In genomic region chr1:17161137-17161700, GRCh38 we compare ENCODE assay signal across 3 cellular contexts.
TF ChIP-seq lines count a peak whose summit lies in the region.

No MANE protein-coding gene starts in this region.

TF ChIP-seq in SK-N-SH, 30 proteins besides CTCF, POLR2A, EP300 and RAD21 (continued from another document):
- TF ChIP-seq USF1 (IDR thresholded peaks at IDR 0.05; ENCODE audit: borderline replicate concordance, low read depth) (peak; percentile 67; the same call in 1 of the 2 replicates), REST (IDR thresholded peaks at IDR 0.05; ENCODE audit: low read depth, low read length) (no peak), JUND (IDR thresholded peaks at IDR 0.05) (no peak), FOSL2 (IDR thresholded peaks at IDR 0.05; ENCODE audit: borderline replicate concordance, low read depth) (no peak), YY1 (IDR thresholded peaks at IDR 0.05; ENCODE audit: low read depth) (no peak), TCF12 (IDR thresholded peaks at IDR 0.05) (no peak), GABPA (IDR thresholded peaks at IDR 0.05; ENCODE audit: low read depth) (peak; percentile 47; the same call in 1 of the 2 replicates)

TF ChIP-seq in SK-N-SH treated with all-trans-retinoic acid at 6 μM for 48 hours, 23 proteins besides CTCF, POLR2A, EP300 and RAD21 (continued from another document):
- TF ChIP-seq POU6F1 (CRISPR knock-in tag; IDR thresholded peaks at IDR 0.05; ENCODE audit: borderline replicate concordance, low read depth) = no peak
- TF ChIP-seq ZNF70 (CRISPR knock-in tag; IDR thresholded peaks at IDR 0.05) = no peak
- no peak for TF ChIP-seq ARNTL (CRISPR knock-in tag; IDR thresholded peaks at IDR 0.05; ENCODE audit: borderline replicate concordance, low read depth)
- no peak for TF ChIP-seq CSDC2 (CRISPR knock-in tag; IDR thresholded peaks at IDR 0.05)
- no peak for TF ChIP-seq PPARA (CRISPR knock-in tag; IDR thresholded peaks at IDR 0.05; ENCODE audit: borderline replicate concordance)
- no peak for TF ChIP-seq GLIS3 (CRISPR knock-in tag; IDR thresholded peaks at IDR 0.05)
- no peak for TF ChIP-seq BACH2 (CRISPR knock-in tag; IDR thresholded peaks at IDR 0.05; ENCODE audit: borderline replicate concordance)
- no peak for TF ChIP-seq ZFP3 (CRISPR knock-in tag; IDR thresholded peaks at IDR 0.05)
- no peak for TF ChIP-seq CREB5 (CRISPR knock-in tag; IDR thresholded peaks at IDR 0.05; ENCODE audit: low read depth)
- no peak for TF ChIP-seq ZNF565 (CRISPR knock-in tag; conservative IDR thresholded peaks at IDR 0.05; ENCODE audit: low read depth)

TF ChIP-seq in WTC11, 78 proteins besides CTCF, POLR2A, EP300 and RAD21 (continued from another document):
- TF ChIP-seq PREB (CRISPR knock-in tag; IDR thresholded peaks at IDR 0.05; ENCODE audit: borderline replicate concordance) = no peak
